In genomic region chr2:133424876-133425275, GRCh38 we compare ENCODE assay signal across 17 cellular contexts.
A peak's percentile ranks its signal among the peaks of the same experiment; 100 is the strongest.
DNase-seq lines count a peak whose midpoint lies in the region; ATAC-seq and TF ChIP-seq lines count a peak whose summit lies in the region.
"Had no signal": no experiment of that assay in that cellular context is flagged by ENCODE, and none has a peak within 500 bp of the region (broad histone marks: within the 10 kb centered on the region; RNA-seq: fewer than 3 reads in every experiment).

No MANE protein-coding gene starts in this region.

- ATAC-seq in RWPE2 (ENCODE audit: low read depth) (peak; percentile 36; the same call in 1 of the 3 replicates), foreskin keratinocyte (peak; percentile 94)
- ATAC-seq: lower lobe of right lung had no signal

- TF ChIP-seq CTCF in RWPE2 (IDR thresholded peaks at IDR 0.05; ENCODE audit: poor library complexity, severe bottlenecking) (no peak), foreskin keratinocyte (conservative IDR thresholded peaks at IDR 0.05) (no peak), Caco-2 (IDR thresholded peaks at IDR 0.05; ENCODE audit: insufficient read depth in 1 of 2, low read depth in 1 of 2, low read length in 1 of 2, severe bottlenecking in 1 of 2, unreplicated experiment in 1 of 2) (no peak)

- H3K27ac ChIP-seq in RWPE2 (ENCODE audit: poor library complexity, severe bottlenecking) (no peak overlapping the region), foreskin keratinocyte (peak overlapping the region; percentile 40)
- H3K27ac ChIP-seq: dorsolateral prefrontal cortex, lower lobe of right lung, parathyroid adenoma, RWPE1 had no signal

- H3K4me3 ChIP-seq in RWPE2 (ENCODE audit: severe bottlenecking) = no peak overlapping the region
- no peak overlapping the region for H3K4me3 ChIP-seq in Caco-2 (ENCODE audit: low read depth, low read length)
- H3K4me3 ChIP-seq: dorsolateral prefrontal cortex, lower lobe of right lung, skin epidermis had no signal

- H3K36me3 ChIP-seq in RWPE2 (ENCODE audit: low read depth) (no peaks in the 10 kb centered on the region), Caco-2 (ENCODE audit: control insufficient read depth, insufficient read depth, low read length) (no peaks in the 10 kb centered on the region)
- H3K36me3 ChIP-seq: lower lobe of right lung had no signal

- peaks cover 7% of the 10 kb centered on the region for H3K9me3 Mint-ChIP-seq in Caco-2 (ENCODE audit: unreplicated experiment)
- H3K9me3 Mint-ChIP-seq: activated naive CD4-positive, alpha-beta T cell treated with anti-CD3 and anti-CD28 coated beads for 36 hours had no signal

- intact Hi-C loops in Caco-2 (cut with micrococcal nuclease; ENCODE audit: unreplicated experiment) = loop anchor here (5.0 kb wide), 1 partner anchor 342 kb away; no protein-coding TSS in a partner anchor

- H3K27me3 ChIP-seq in RWPE2 (ENCODE audit: insufficient read depth, poor library complexity, severe bottlenecking) (no peaks in the 10 kb centered on the region), foreskin keratinocyte (no peaks in the 10 kb centered on the region), Caco-2 (replicated peaks; ENCODE audit: control insufficient read depth, insufficient read depth, low read length) (no peaks in the 10 kb centered on the region)
- H3K27me3 ChIP-seq: dorsolateral prefrontal cortex had no signal

- H3K4me1 ChIP-seq in RWPE2 (ENCODE audit: insufficient read depth, poor library complexity, severe bottlenecking) (no peaks in the 10 kb centered on the region), foreskin keratinocyte (peaks cover 23% of the 10 kb centered on the region), Caco-2 (peaks cover 15% of the 10 kb centered on the region)
- H3K4me1 ChIP-seq: parathyroid adenoma had no signal

- BruUV-seq in Caco-2 (replicated peaks; lab: Mats Ljungman, UMichigan) = no TSS peak

- peaks cover 21% of the 10 kb centered on the region for H3K4me1 Mint-ChIP-seq in Caco-2 (ENCODE audit: low read depth, unreplicated experiment)
- H3K4me1 Mint-ChIP-seq: B cell had no signal

- H3K4me3 Mint-ChIP-seq in Caco-2 (ENCODE audit: unreplicated experiment) = no peak overlapping the region
- H3K4me3 Mint-ChIP-seq: activated naive CD4-positive, alpha-beta T cell treated with anti-CD3 and anti-CD28 coated beads for 36 hours; B cell had no signal

- no peaks in the 10 kb centered on the region for H3K27me3 Mint-ChIP-seq in Caco-2 (ENCODE audit: insufficient read depth, unreplicated experiment)
- H3K27me3 Mint-ChIP-seq: B cell had no signal

- H3K27ac Mint-ChIP-seq in Caco-2 (ENCODE audit: unreplicated experiment) = no peak overlapping the region
- H3K27ac Mint-ChIP-seq: activated naive CD4-positive, alpha-beta T cell treated with anti-CD3 and anti-CD28 coated beads for 36 hours; B cell had no signal

- DNase-seq in GM03348 (ENCODE audit: low spot score) (peak; percentile 24), RWPE2 (ENCODE audit: low spot score) (no peak), foreskin keratinocyte (peak; percentile 56 to 70), renal cortical epithelial cell (ENCODE audit: low read depth) (peak; percentile 97), cerebellum (ENCODE audit: low spot score) (no peak), amniotic stem cell (lab: John Stamatoyannopoulos, UW) (no peak), Caco-2 (no peak)
- DNase-seq: activated CD4-positive, alpha-beta T cell treated with anti-CD3 and anti-CD28 coated beads, Interleukin-2, amount 50 U/mL, for 4 hours; activated naive CD4-positive, alpha-beta T cell treated with anti-CD3 and anti-CD28 coated beads for 36 hours; dorsolateral prefrontal cortex; lower lobe of right lung; NCI-H187; stimulated activated CD4-positive, alpha-beta T cell treated with anti-CD3 and anti-CD28 coated beads, Interleukin-4, amount 100 ng/mL, for 1 hour had no signal

- CTCF ChIA-PET in Caco-2 (lab: Charles Lee) = no interaction called here

- H3K9me3 ChIP-seq in RWPE2 (ENCODE audit: severe bottlenecking) (no peaks in the 10 kb centered on the region), Caco-2 (no peaks in the 10 kb centered on the region)
- H3K9me3 ChIP-seq: lower lobe of right lung had no signal

- H3K36me3 Mint-ChIP-seq in Caco-2 (ENCODE audit: insufficient read depth, unreplicated experiment) = peaks cover under 1% of the 10 kb centered on the region

- POLR2A ChIA-PET in Caco-2 (lab: Charles Lee) = no interaction called here

Comparison
In these comparisons a context has a peak if more than half of its experiments do, and no peak if none do; other contexts are left out.
1. DNase-seq: peak in GM03348 (single experiment), foreskin keratinocyte (2 of 2) and renal cortical epithelial cell (single experiment); none in RWPE2 (single experiment), cerebellum (single experiment), amniotic stem cell (single experiment) and Caco-2 (0 of 2).